In the genomic region with DNA sequence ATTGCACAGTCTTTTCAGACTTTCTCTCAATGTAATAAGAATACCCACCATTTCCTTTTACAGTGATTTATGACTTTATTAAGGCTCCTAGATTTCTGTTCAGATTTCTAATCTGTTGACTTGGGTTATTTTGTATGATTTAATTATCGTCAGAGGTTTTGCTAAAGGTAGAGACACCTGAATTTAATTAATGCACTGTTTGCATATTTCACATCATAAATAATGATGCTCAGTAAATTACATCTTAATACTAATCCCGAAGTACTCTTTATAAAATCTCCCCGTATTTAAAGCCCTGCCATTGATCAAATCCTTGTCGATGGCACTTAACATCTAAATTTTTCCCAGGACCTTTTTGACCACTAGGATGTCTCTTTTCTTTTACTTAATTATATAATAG, we compare ENCODE assay signal across 34 cellular contexts.
DNase-seq lines count a peak whose midpoint lies in the region; ATAC-seq, FAIRE-seq and TF ChIP-seq lines count a peak whose summit lies in the region.
"Had no signal": no experiment of that assay in that cellular context is flagged by ENCODE, and none has a peak within 500 bp of the region (broad histone marks: within the 10 kb centered on the region; RNA-seq: fewer than 3 reads in every experiment).

No MANE protein-coding gene starts in this region.

- H2BK15ac ChIP-seq in IMR-90 (ENCODE audit: low read depth, low read length), result no peak overlapping the region

- H3K56ac ChIP-seq in IMR-90 (ENCODE audit: extremely low read depth, insufficient read depth, low read length), result no peak overlapping the region

- intact Hi-C loops in HepG2 (cut with micrococcal nuclease; ENCODE audit: unreplicated experiment) (no loop called here), right lobe of liver (cut with DNase I) (no loop called here), IMR-90 (cut with micrococcal nuclease) (no loop called here), K562 (cut with micrococcal nuclease) (no loop called here), aorta (cut with DNase I) (loop anchor here in 1 of 2 donors (10.0 kb wide), 1 partner anchor 530 kb away; no protein-coding TSS in a partner anchor)

- H3K9me3 ChIP-seq in HepG2 (ENCODE audit: low read length), result peaks cover 6% of the 10 kb centered on the region; the same call in 1 of the 2 replicates
- H3K9me3 ChIP-seq in right lobe of liver, result no peaks in the 10 kb centered on the region
- H3K9me3 ChIP-seq in A549, result no peaks in the 10 kb centered on the region
- no peaks in the 10 kb centered on the region for H3K9me3 ChIP-seq in IMR-90 (ENCODE audit: control insufficient read depth, insufficient read depth, low read length)
- no peaks in the 10 kb centered on the region for H3K9me3 ChIP-seq in K562 (replicated peaks; ENCODE audit: control insufficient read depth, insufficient read depth, low read depth, low read length)
- H3K9me3 ChIP-seq in aorta (ENCODE audit: control insufficient read depth, low read length), result no peaks in the 10 kb centered on the region
- H3K9me3 ChIP-seq: BE2C; BLaER1; BLaER1 treated with 17β-estradiol and CSF1 and Interleukin-3, amounts not matched to agents 10 nM and 100 nM; Caco-2 had no signal

- no peak overlapping the region for H4K5ac ChIP-seq in IMR-90 (ENCODE audit: low read depth, low read length)

- no TSS peak for BruUV-seq in HepG2 (replicated peaks; lab: Mats Ljungman, UMichigan)
- no TSS peak for BruUV-seq in IMR-90 (replicated peaks; lab: Mats Ljungman, UMichigan)
- no TSS peak for BruUV-seq in K562 (replicated peaks; lab: Mats Ljungman, UMichigan)

- no peak overlapping the region for H3K14ac ChIP-seq in IMR-90 (replicated peaks; ENCODE audit: low read depth, low read length)

- ATAC-seq in HepG2, result no peak
- ATAC-seq in right lobe of liver, result no peak
- ATAC-seq in A549, result no peak
- ATAC-seq in IMR-90 (ENCODE audit: low read depth), result no peak
- no peak for ATAC-seq in K562
- no peak for ATAC-seq in aorta (ENCODE audit: low FRiP score)
- no peak for ATAC-seq in GM19351 (IDR thresholded peaks at IDR 0.05; ENCODE audit: unreplicated experiment)
- ATAC-seq: CD8-positive, alpha-beta T cell had no signal

- H3K4me3 ChIP-seq in HepG2 (replicated peaks in 1 of 3; ENCODE audit: insufficient read depth in 1 of 3, low read depth in 2 of 3, low read length in 3 of 3) (no peak overlapping the region), right lobe of liver (no peak overlapping the region), A549 (no peak overlapping the region), IMR-90 (ENCODE audit: insufficient read depth, low read depth, low read length) (no peak overlapping the region), K562 (no peak overlapping the region), aorta (ENCODE audit: low read length in 2 of 2) (no peak overlapping the region)
- H3K4me3 ChIP-seq: BLaER1; BLaER1 treated with 17β-estradiol and CSF1 and Interleukin-3, amounts not matched to agents 10 nM and 100 nM had no signal

- dilution Hi-C loops in IMR-90 (cut with HindIII; ENCODE audit: low sequenced_read_pairs, unreplicated experiment), result no loop called here

- no peak overlapping the region for H3K27ac ChIP-seq in HepG2 (ENCODE audit: extremely low read length, insufficient read depth, low read length)
- H3K27ac ChIP-seq in right lobe of liver, result no peak overlapping the region
- no peak overlapping the region for H3K27ac ChIP-seq in A549
- H3K27ac ChIP-seq in IMR-90 (ENCODE audit: insufficient read depth, low read length), result no peak overlapping the region
- H3K27ac ChIP-seq in K562 (ENCODE audit: extremely low read depth, low read depth, low read length), result no peak overlapping the region
- H3K27ac ChIP-seq in aorta (ENCODE audit: low read depth in 1 of 2, low read length in 2 of 2), result no peak overlapping the region
- H3K27ac ChIP-seq: 22Rv1; BLaER1; BLaER1 treated with 17β-estradiol and CSF1 and Interleukin-3, amounts not matched to agents 10 nM and 100 nM; C4-2B had no signal

- FAIRE-seq in HepG2 (lab: Jason Lieb, UNC), result no peak
- FAIRE-seq in A549 (lab: Jason Lieb, UNC), result no peak
- FAIRE-seq in K562 (lab: Jason Lieb, UNC), result no peak
- FAIRE-seq in GM12892 (lab: Jason Lieb, UNC), result no peak
- FAIRE-seq: A204.1, D721Med had no signal

- CTCF ChIA-PET in HepG2 (lab: Yijun Ruan, JAX; ENCODE audit: low intra/inter-chr PET ratio, low total read pairs), result no interaction called here
- CTCF ChIA-PET in A549 (lab: Yijun Ruan, JAX), result interaction anchor here (2.0 kb wide), 1 partner anchor 8 kb away, joined by 6 read pairs; no protein-coding TSS in a partner anchor
- CTCF ChIA-PET in IMR-90 (lab: Yijun Ruan, JAX), result interaction anchor here (0.8 kb wide), 1 partner anchor 64 kb away, joined by 3 read pairs; no protein-coding TSS in a partner anchor
- CTCF ChIA-PET in K562 (lab: Yijun Ruan, JAX; ENCODE audit: low intra/inter-chr PET ratio), result no interaction called here

- TF ChIP-seq EP300 in HepG2 (IDR thresholded peaks at IDR 0.05; ENCODE audit: low read depth in 2 of 2, low read length in 2 of 2) (no peak), HepG2 (CRISPR knock-in tag; IDR thresholded peaks at IDR 0.05; ENCODE audit: borderline replicate concordance) (no peak), A549 (IDR thresholded peaks at IDR 0.05) (no peak), K562 (IDR thresholded peaks at IDR 0.05; ENCODE audit: low read length) (no peak)

- H3K79me2 ChIP-seq in HepG2 (ENCODE audit: insufficient read depth, low read length), result no peaks in the 10 kb centered on the region
- H3K79me2 ChIP-seq in K562 (ENCODE audit: control insufficient read depth, insufficient read depth, low read length), result no peaks in the 10 kb centered on the region

- no peak overlapping the region for H3K18ac ChIP-seq in IMR-90 (ENCODE audit: low read depth, low read length)

- H2BK20ac ChIP-seq in IMR-90 (ENCODE audit: low read depth, low read length), result no peak overlapping the region

- H2BK5ac ChIP-seq in IMR-90 (ENCODE audit: low read depth, low read length, poor library complexity, severe bottlenecking), result no peak overlapping the region

- no peak overlapping the region for H2AFZ ChIP-seq in HepG2 (ENCODE audit: low read length)
- no peak overlapping the region for H2AFZ ChIP-seq in IMR-90 (replicated peaks; ENCODE audit: low read length, poor library complexity)
- H2AFZ ChIP-seq in K562 (ENCODE audit: low read depth, low read length), result no peak overlapping the region

- H3K36me3 ChIP-seq in HepG2 (replicated peaks in 1 of 2; ENCODE audit: control insufficient read depth in 1 of 2, insufficient read depth in 2 of 2, low read length in 2 of 2) (no peaks in the 10 kb centered on the region), right lobe of liver (no peaks in the 10 kb centered on the region), IMR-90 (ENCODE audit: control insufficient read depth, insufficient read depth, low read length) (no peaks in the 10 kb centered on the region), K562 (ENCODE audit: control insufficient read depth, insufficient read depth, low read length) (no peaks in the 10 kb centered on the region), aorta (ENCODE audit: control insufficient read depth in 1 of 2, insufficient read depth in 2 of 2, low read length in 1 of 2) (no peaks in the 10 kb centered on the region)
- H3K36me3 ChIP-seq: BE2C; BLaER1; BLaER1 treated with 17β-estradiol and CSF1 and Interleukin-3, amounts not matched to agents 10 nM and 100 nM had no signal

- no peak overlapping the region for H3K9ac ChIP-seq in HepG2 (ENCODE audit: insufficient read depth, low read depth, low read length)
- H3K9ac ChIP-seq in IMR-90 (ENCODE audit: low read depth, low read length), result no peak overlapping the region
- no peak overlapping the region for H3K9ac ChIP-seq in K562 (ENCODE audit: insufficient read depth in 1 of 2, low read depth in 2 of 2, low read length in 2 of 2)
- H3K9ac ChIP-seq: BLaER1; BLaER1 treated with 17β-estradiol and CSF1 and Interleukin-3, amounts not matched to agents 10 nM and 100 nM had no signal

- TF ChIP-seq RAD21 in HepG2 (CRISPR knock-in tag; IDR thresholded peaks at IDR 0.05) (no peak), A549 (conservative IDR thresholded peaks at IDR 0.05 in 1 of 2, IDR thresholded peaks at IDR 0.05 in 1 of 2) (no peak), IMR-90 (IDR thresholded peaks at IDR 0.05; ENCODE audit: low read length) (no peak), K562 (CRISPR knock-in tag; conservative IDR thresholded peaks at IDR 0.05 in 1 of 2, IDR thresholded peaks at IDR 0.05 in 1 of 2) (no peak)

- peaks cover 0 to 5% of the 10 kb centered on the region in 2 experiments; a peak in 2 of 4 replicates for H3K79me1 ChIP-seq in IMR-90 (ENCODE audit: low read depth in 1 of 2, low read length in 2 of 2)

- 0 out of 2 replicates have a peak, but pooled peaks cover 4% of the 10 kb centered on the region for H3K9me1 ChIP-seq in IMR-90 (ENCODE audit: insufficient read depth, low read length)
- no peaks in the 10 kb centered on the region for H3K9me1 ChIP-seq in K562 (ENCODE audit: control insufficient read depth, insufficient read depth, low read length)

- H3K27me3 ChIP-seq in HepG2 (ENCODE audit: control insufficient read depth in 1 of 2, insufficient read depth in 2 of 2, low read length in 2 of 2) (no peaks in the 10 kb centered on the region), right lobe of liver (no peaks in the 10 kb centered on the region), IMR-90 (ENCODE audit: control insufficient read depth, insufficient read depth, low read length) (no peaks in the 10 kb centered on the region), K562 (ENCODE audit: control insufficient read depth in 2 of 2, insufficient read depth in 2 of 2, low read length in 2 of 2) (no peaks in the 10 kb centered on the region), aorta (ENCODE audit: control insufficient read depth in 1 of 2, insufficient read depth in 2 of 2, low read length in 1 of 2) (no peaks in the 10 kb centered on the region)
- H3K27me3 ChIP-seq: BE2C; BLaER1; BLaER1 treated with 17β-estradiol and CSF1 and Interleukin-3, amounts not matched to agents 10 nM and 100 nM had no signal

- in situ Hi-C loops in HepG2 (cut with HindIII; ENCODE audit: extremely low pct_ligation_motif_present, low pct_unique_long_range_greater_than_20kb) (no loop called here), IMR-90 (cut with MboI; ENCODE audit: low sequenced_read_pairs) (no loop called here), K562 (cut with MboI) (no loop called here)

- no peak for DNase-seq in HepG2 (ENCODE audit: low spot score)
- DNase-seq in right lobe of liver, result no peak
- DNase-seq in A549 (ENCODE audit: low read depth in 1 of 2, low spot score in 1 of 2), result no peak
- no peak for DNase-seq in IMR-90
- no peak for DNase-seq in K562 (ENCODE audit: extremely low read depth in 1 of 4, low spot score in 3 of 4)
- no peak for DNase-seq in aorta
- no peak for DNase-seq in GM12892 (ENCODE audit: insufficient read length)
- DNase-seq: 8988T; ACHN; AML-193; BE2C; C1 segment of cervical spinal cord; Caco-2; Calu3; CD4-positive, alpha-beta memory T cell; CD4-positive, alpha-beta T cell; CD4-positive, CD25-positive, alpha-beta regulatory T cell; CD8-positive, alpha-beta memory T cell; CD8-positive, alpha-beta T cell; COR-L47; DMS 273 treated with DMSO at 0.1 percent for 48 hours; DMS153; DMS53; DMS79; DMS79 treated with DMSO at 0.1 percent for 48 hours; DND-41; EL had no signal

- no peak overlapping the region for H2BK120ac ChIP-seq in IMR-90 (ENCODE audit: low read depth, low read length)

- H2AK9ac ChIP-seq in IMR-90 (replicated peaks; ENCODE audit: low read depth, low read length, poor library complexity), result no peak overlapping the region

- H3K4me2 ChIP-seq in HepG2 (ENCODE audit: low read depth, low read length) (no peak overlapping the region), A549 (no peak overlapping the region), IMR-90 (ENCODE audit: low read depth, low read length) (no peak overlapping the region), K562 (ENCODE audit: insufficient read depth, low read length) (no peak overlapping the region)
- H3K4me2 ChIP-seq: BLaER1; BLaER1 treated with 17β-estradiol and CSF1 and Interleukin-3, amounts not matched to agents 10 nM and 100 nM had no signal

- H4K20me1 ChIP-seq in HepG2 (ENCODE audit: insufficient read depth, low read length) (no peaks in the 10 kb centered on the region), IMR-90 (ENCODE audit: insufficient read depth, low read length) (no peaks in the 10 kb centered on the region), K562 (replicated peaks; ENCODE audit: control insufficient read depth, insufficient read depth, low read length) (no peaks in the 10 kb centered on the region)
- H4K20me1 ChIP-seq: BLaER1; BLaER1 treated with 17β-estradiol and CSF1 and Interleukin-3, amounts not matched to agents 10 nM and 100 nM had no signal

- TF ChIP-seq POLR2A in HepG2 (IDR thresholded peaks at IDR 0.05; ENCODE audit: insufficient read depth in 1 of 2, low read depth in 2 of 2, low read length in 2 of 2), result no peak
- no peak for TF ChIP-seq POLR2A in right lobe of liver (IDR thresholded peaks at IDR 0.05)
- no peak for TF ChIP-seq POLR2A in A549 (IDR thresholded peaks at IDR 0.05; ENCODE audit: low read length)
- TF ChIP-seq POLR2A in IMR-90 (IDR thresholded peaks at IDR 0.05; ENCODE audit: low read depth, low read length), result no peak
- no peak for TF ChIP-seq POLR2A in K562 (conservative IDR thresholded peaks at IDR 0.05)
- TF ChIP-seq POLR2A in GM12892 (IDR thresholded peaks at IDR 0.05; ENCODE audit: low read depth, low read length), result no peak

- WGBS in HepG2 (ENCODE audit: low lambda C conversion rate), result 10% methylated on average over 4 of the region's 4 CpGs
- 63% methylated on average over 4 of the region's 4 CpGs for WGBS in right lobe of liver (ENCODE audit: insufficient coverage, low coverage, low lambda C conversion rate, missing lambda C conversion rate)
- WGBS in A549 (ENCODE audit: missing lambda C conversion rate), result 31% methylated on average over 4 of the region's 4 CpGs
- no CpG with 5 or more reads among the region's 4 CpGs for WGBS in IMR-90 (ENCODE audit: extremely low coverage in 2 of 2, insufficient read length in 1 of 2), 2 experiments
- 3% methylated on average over 4 of the region's 4 CpGs for WGBS in K562 (ENCODE audit: insufficient coverage, low coverage, missing lambda C conversion rate)
- WGBS in aorta, 2 donors, result 91 to 96% methylated on average over 4 of the region's 4 CpGs

- no peaks in the 10 kb centered on the region for H3K4me1 ChIP-seq in HepG2 (ENCODE audit: insufficient read depth, low read length)
- H3K4me1 ChIP-seq in right lobe of liver, result no peaks in the 10 kb centered on the region
- no peaks in the 10 kb centered on the region for H3K4me1 ChIP-seq in A549
- peaks cover 11% of the 10 kb centered on the region for H3K4me1 ChIP-seq in IMR-90 (ENCODE audit: control insufficient read depth, insufficient read depth, low read length)
- no peaks in the 10 kb centered on the region for H3K4me1 ChIP-seq in K562 (replicated peaks in 1 of 2; ENCODE audit: control insufficient read depth in 2 of 2, insufficient read depth in 2 of 2, low read length in 2 of 2)
- H3K4me1 ChIP-seq in aorta (ENCODE audit: control insufficient read depth in 1 of 2, insufficient read depth in 2 of 2, low read length in 2 of 2), result peaks cover 0 to 4% of the 10 kb centered on the region in 2 donors
- H3K4me1 ChIP-seq: BE2C; BLaER1; BLaER1 treated with 17β-estradiol and CSF1 and Interleukin-3, amounts not matched to agents 10 nM and 100 nM had no signal

- no peak overlapping the region for H3K4ac ChIP-seq in IMR-90 (ENCODE audit: low read depth, low read length)

- no peak overlapping the region for H4K91ac ChIP-seq in IMR-90 (ENCODE audit: insufficient read depth, low read depth, low read length)

- POLR2A ChIA-PET in HepG2 (lab: Yijun Ruan, JAX) (no interaction called here), A549 (lab: Yijun Ruan, JAX) (no interaction called here), IMR-90 (lab: Charles Lee; ENCODE audit: unreplicated experiment) (no interaction called here), K562 (lab: Yijun Ruan, JAX) (no interaction called here)

- no peak for TF ChIP-seq CTCF in HepG2 (CRISPR knock-in tag; IDR thresholded peaks at IDR 0.05)
- TF ChIP-seq CTCF in right lobe of liver (IDR thresholded peaks at IDR 0.05), result no peak
- TF ChIP-seq CTCF in A549 (IDR thresholded peaks at IDR 0.05), result no peak
- TF ChIP-seq CTCF in IMR-90 (conservative IDR thresholded peaks at IDR 0.05; ENCODE audit: low read depth, low read length), result no peak
- no peak for TF ChIP-seq CTCF in K562 (IDR thresholded peaks at IDR 0.05 in 2 of 3, conservative IDR thresholded peaks at IDR 0.05 in 1 of 3; ENCODE audit: insufficient read depth in 2 of 3, low read depth in 1 of 3, low read length in 3 of 3)

- H3K23ac ChIP-seq in IMR-90 (ENCODE audit: low read depth, low read length), result no peak overlapping the region

- no peak overlapping the region for H2AK5ac ChIP-seq in IMR-90 (ENCODE audit: low read depth, low read length)

- no peak overlapping the region for H4K8ac ChIP-seq in IMR-90 (ENCODE audit: low read depth in 2 of 2, low read length in 2 of 2)

Comparison
In these comparisons a context has a peak if more than half of its experiments do, and no peak if none do; other contexts are left out.
1. CTCF ChIA-PET loops: an anchor here in A549 (2.0 kb wide) and IMR-90 (0.8 kb wide); none called in HepG2 and K562.
2. Of the 241 proteins assayed by ChIP-seq in both HepG2 and K562: peak only in HepG2: MAFF; only in K562: none; in both: none; in neither: 239; mixed calls (peak in some experiments, not most) for 1.